ENCODE assay signal across 15 cellular contexts in genomic region chr4:169510617-169511016, GRCh38.
"Had no signal": no experiment of that assay in that cellular context is flagged by ENCODE, and none has a peak within 500 bp of the region (broad histone marks: within the 10 kb centered on the region; RNA-seq: fewer than 3 reads in every experiment).

No MANE protein-coding gene starts in this region.

- H3K9me3 Mint-ChIP-seq: stimulated activated memory B cell treated with anti-CD40 and anti-IgM and Interleukin-4, amounts not matched to agents 10 μg/mL and 1 μg/mL and 100 μg/mL, for 72 hours; stimulated activated naive CD8-positive, alpha-beta T cell treated with anti-CD3 and anti-CD28 coated beads, Interleukin-15, Interleukin-2, amounts not matched to agents 100 ng/mL and 50 ng/mL, for 24 hours had no signal

- H3K4me3 Mint-ChIP-seq: naive thymus-derived CD8-positive, alpha-beta T cell; nephron progenitor cell; stimulated activated memory B cell treated with anti-CD40 and anti-IgM and Interleukin-4, amounts not matched to agents 10 μg/mL and 1 μg/mL and 100 μg/mL, for 72 hours; stimulated activated naive CD8-positive, alpha-beta T cell treated with anti-CD3 and anti-CD28 coated beads, Interleukin-15, Interleukin-2, amounts not matched to agents 100 ng/mL and 50 ng/mL, for 24 hours had no signal

- H3K27ac Mint-ChIP-seq: stimulated activated memory B cell treated with anti-CD40 and anti-IgM and Interleukin-4, amounts not matched to agents 10 μg/mL and 1 μg/mL and 100 μg/mL, for 72 hours; stimulated activated naive CD8-positive, alpha-beta T cell treated with anti-CD3 and anti-CD28 coated beads, Interleukin-15, Interleukin-2, amounts not matched to agents 100 ng/mL and 50 ng/mL, for 24 hours had no signal

- ATAC-seq: left ventricle myocardium superior; lower lobe of right lung; naive thymus-derived CD8-positive, alpha-beta T cell; stimulated activated memory B cell treated with anti-CD40 and anti-IgM and Interleukin-4, amounts not matched to agents 10 μg/mL and 1 μg/mL and 100 μg/mL, for 72 hours; upper lobe of right lung had no signal

- H3K4me1 Mint-ChIP-seq: nephron progenitor cell; stimulated activated memory B cell treated with anti-CD40 and anti-IgM and Interleukin-4, amounts not matched to agents 10 μg/mL and 1 μg/mL and 100 μg/mL, for 72 hours had no signal

- H3K27me3 Mint-ChIP-seq: naive thymus-derived CD8-positive, alpha-beta T cell; stimulated activated memory B cell treated with anti-CD40 and anti-IgM and Interleukin-4, amounts not matched to agents 10 μg/mL and 1 μg/mL and 100 μg/mL, for 72 hours; stimulated activated naive CD8-positive, alpha-beta T cell treated with anti-CD3 and anti-CD28 coated beads, Interleukin-15, Interleukin-2, amounts not matched to agents 100 ng/mL and 50 ng/mL, for 24 hours had no signal

- DNase-seq: dorsolateral prefrontal cortex; effector CD4-positive, alpha-beta T cell; left ventricle myocardium superior; lower lobe of right lung; naive thymus-derived CD8-positive, alpha-beta T cell; nephron progenitor cell; nucleus accumbens; sigmoid colon; stimulated activated CD4-positive, alpha-beta T cell treated with anti-CD3 and anti-CD28 coated beads, Interleukin-2, amount 100 ng/mL, for 24 hours; stimulated activated CD4-positive, alpha-beta T cell treated with anti-CD3 and anti-CD28 coated beads, Interleukin-4, amount 100 ng/mL, for 24 hours; transverse colon; upper lobe of right lung; uterus had no signal
